ENCODE assay signal across 2 cellular contexts in genomic region chr9:105319514-105319863, GRCh38.
TF ChIP-seq lines count a peak whose summit lies in the region.

No MANE protein-coding gene starts in this region.

TF ChIP-seq in GM12878, 131 proteins besides CTCF, POLR2A, EP300 and RAD21:
- TF ChIP-seq HSF1 (IDR thresholded peaks at IDR 0.05; ENCODE audit: low read depth, low read length) (no peak), MTA2 (IDR thresholded peaks at IDR 0.05; ENCODE audit: low read depth) (peak; percentile 41; the same call in 1 of the 2 replicates)

TF ChIP-seq in HepG2, 621 proteins besides CTCF, POLR2A, EP300 and RAD21:
- TF ChIP-seq ZMYM4 (CRISPR knock-in tag; IDR thresholded peaks at IDR 0.05) = no peak
- TF ChIP-seq FOXA1 (IDR thresholded peaks at IDR 0.05) = no peak
- TF ChIP-seq FOXA1 (CRISPR knock-in tag; IDR thresholded peaks at IDR 0.05) = peak; percentile 46; the same call in 1 of the 2 replicates
- no peak for TF ChIP-seq MYNN (CRISPR knock-in tag; IDR thresholded peaks at IDR 0.05; ENCODE audit: low read depth)
- no peak for TF ChIP-seq HNRNPLL (IDR thresholded peaks at IDR 0.05; ENCODE audit: low read depth, low read length, poor library complexity, severe bottlenecking)
- TF ChIP-seq ZNF232 (CRISPR knock-in tag; IDR thresholded peaks at IDR 0.05; ENCODE audit: borderline replicate concordance) = no peak
- no peak for TF ChIP-seq ARID3A (IDR thresholded peaks at IDR 0.05; ENCODE audit: low read depth, low read length)
- no peak for TF ChIP-seq ZFYVE20 (CRISPR knock-in tag; IDR thresholded peaks at IDR 0.05; ENCODE audit: borderline replicate concordance, low read depth)
- no peak for TF ChIP-seq RBM39 (IDR thresholded peaks at IDR 0.05; ENCODE audit: low read depth, low read length, poor library complexity, severe bottlenecking)
- no peak for TF ChIP-seq CBX1 (IDR thresholded peaks at IDR 0.05; ENCODE audit: low read depth)
- TF ChIP-seq MAFF (IDR thresholded peaks at IDR 0.05; ENCODE audit: low read depth, low read length) = no peak
- no peak for TF ChIP-seq SKI (IDR thresholded peaks at IDR 0.05; ENCODE audit: partially characterized antibody)
- TF ChIP-seq HNF4A (CRISPR knock-in tag; IDR thresholded peaks at IDR 0.05) = peak; percentile 68
- TF ChIP-seq ATF7 (IDR thresholded peaks at IDR 0.05) = no peak
- no peak for TF ChIP-seq ATF7 (CRISPR knock-in tag; IDR thresholded peaks at IDR 0.05)
- 0 out of 2 replicates have a peak, but pooled peaks have one; percentile 6 for TF ChIP-seq RARA (CRISPR knock-in tag; IDR thresholded peaks at IDR 0.05)
- TF ChIP-seq EHMT2 (IDR thresholded peaks at IDR 0.05; ENCODE audit: borderline replicate concordance, low read depth, low read length) = peak; percentile 58; the same call in 1 of the 2 replicates
- peak; percentile 65; the same call in 1 of the 2 replicates for TF ChIP-seq ZBTB7B (CRISPR knock-in tag; IDR thresholded peaks at IDR 0.05)
- no peak for TF ChIP-seq ETS1 (CRISPR knock-in tag; IDR thresholded peaks at IDR 0.05)
- TF ChIP-seq PAXIP1 (CRISPR knock-in tag; conservative IDR thresholded peaks at IDR 0.05) = peak; percentile 12; the same call in 1 of the 2 replicates
- TF ChIP-seq KAT8 (CRISPR knock-in tag; IDR thresholded peaks at IDR 0.05) = no peak
- TF ChIP-seq SIN3A (IDR thresholded peaks at IDR 0.05; ENCODE audit: borderline replicate concordance, low read depth, low read length) = no peak
- TF ChIP-seq STAT6 (CRISPR knock-in tag; IDR thresholded peaks at IDR 0.05; ENCODE audit: borderline replicate concordance) = no peak
- TF ChIP-seq SP4 (CRISPR knock-in tag; IDR thresholded peaks at IDR 0.05) = no peak
- 0 out of 2 replicates have a peak, but pooled peaks have one; percentile 68 for TF ChIP-seq ZNF205 (CRISPR knock-in tag; IDR thresholded peaks at IDR 0.05)
- 0 out of 2 replicates have a peak, but pooled peaks have one; percentile 28 for TF ChIP-seq AHDC1 (CRISPR knock-in tag; IDR thresholded peaks at IDR 0.05; ENCODE audit: borderline replicate concordance)
